ENCODE assay signal across 24 cellular contexts in genomic region chr1:196102826-196103225, GRCh38.
"Had no signal": no experiment of that assay in that cellular context is flagged by ENCODE, and none has a peak within 500 bp of the region (broad histone marks: within the 10 kb centered on the region; RNA-seq: fewer than 3 reads in every experiment).

No MANE protein-coding gene starts in this region.

- H3K9me3 ChIP-seq: colonic mucosa, gastrocnemius medialis had no signal

- DNase-seq: colonic mucosa; cortex of kidney; effector CD8-positive, alpha-beta T cell; effector memory CD8-positive, alpha-beta T cell; endodermal cell; foreskin melanocyte; gastrocnemius medialis; glutamatergic neuron; head of caudate nucleus; heart right ventricle; hippocampal formation; left cardiac atrium; left lung; left ventricle myocardium superior; lower lobe of right lung; mesendoderm; midbrain; naive thymus-derived CD4-positive, alpha-beta T cell had no signal

- FAIRE-seq: endometrium, islet of Langerhans, keratinocyte had no signal

- H3K27me3 Mint-ChIP-seq: dendritic cell treated with granulocyte-macrophage colony-stimulating factor and Interleukin-4, amounts not matched to agents 40 ng/mL and 50 ng/mL, for 4 days; effector memory CD8-positive, alpha-beta T cell; memory B cell; naive thymus-derived CD4-positive, alpha-beta T cell had no signal

- H3K4me1 Mint-ChIP-seq: memory B cell; naive thymus-derived CD4-positive, alpha-beta T cell had no signal

- H3K27ac ChIP-seq: colonic mucosa, esophagus muscularis mucosa, gastrocnemius medialis, heart right ventricle, left lung, lower lobe of right lung had no signal

- H3K4me3 ChIP-seq: colonic mucosa, esophagus muscularis mucosa, gastrocnemius medialis, heart right ventricle, left lung, lower lobe of right lung had no signal

- H3K4me3 Mint-ChIP-seq: dendritic cell treated with granulocyte-macrophage colony-stimulating factor and Interleukin-4, amounts not matched to agents 40 ng/mL and 50 ng/mL, for 4 days; effector memory CD8-positive, alpha-beta T cell; endodermal cell; memory B cell; naive thymus-derived CD4-positive, alpha-beta T cell had no signal

- H3K4me1 ChIP-seq: colonic mucosa, esophagus muscularis mucosa, gastrocnemius medialis, heart right ventricle, left lung, lower lobe of right lung had no signal

- ATAC-seq: effector memory CD8-positive, alpha-beta T cell; gastrocnemius medialis; heart right ventricle; left cardiac atrium; left lung; left ventricle myocardium superior; lower lobe of right lung; naive thymus-derived CD4-positive, alpha-beta T cell had no signal

- H3K27me3 ChIP-seq: colonic mucosa, esophagus muscularis mucosa, gastrocnemius medialis, heart right ventricle, left lung had no signal

- H3K36me3 Mint-ChIP-seq: memory B cell; naive thymus-derived CD4-positive, alpha-beta T cell had no signal

- H3K36me3 ChIP-seq: colonic mucosa, esophagus muscularis mucosa, gastrocnemius medialis, heart right ventricle, left lung, lower lobe of right lung had no signal
